8 cellular contexts compared by ENCODE assay signal in the genomic region with DNA sequence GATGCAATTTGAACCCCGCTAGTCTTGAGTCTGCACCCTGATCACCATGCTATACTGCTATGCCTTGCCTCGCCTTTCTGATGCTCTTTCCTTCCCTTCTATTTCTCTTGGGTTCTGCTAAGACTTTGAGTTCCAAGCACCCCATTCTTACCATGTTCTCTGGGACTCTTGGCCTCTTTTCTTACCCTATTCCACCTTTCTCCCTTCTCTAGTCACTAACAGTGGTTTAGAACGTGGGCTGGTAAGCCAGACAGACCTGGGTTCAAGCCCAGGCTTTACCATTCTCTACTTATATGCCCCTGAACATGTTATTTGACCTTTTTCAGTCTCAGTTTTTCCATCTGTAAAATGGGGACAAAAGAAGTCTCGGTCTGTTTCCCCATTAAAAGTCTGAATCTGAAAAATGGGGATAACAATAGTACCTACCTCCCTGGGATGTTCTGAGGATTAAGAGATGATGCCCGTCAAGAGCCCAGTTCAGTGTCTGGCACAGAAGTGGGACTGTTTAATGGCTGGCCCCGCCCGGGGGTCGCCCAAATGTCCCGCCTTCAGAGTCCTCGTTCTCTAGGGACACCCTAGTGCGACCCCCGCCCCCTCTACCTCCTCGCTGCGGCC. TPM values are rescaled to one million over a fixed set of nuclear protein-coding genes. Genes with fewer than 3 reads are reported as not detected.
DNase-seq lines count a peak whose midpoint lies in the region; ATAC-seq and TF ChIP-seq lines count a peak whose summit lies in the region.

No MANE protein-coding gene starts in this region.

- H3K9me3 Mint-ChIP-seq in CD14-positive monocyte (peaks cover 0 to 4% (median 0%) of the 10 kb centered on the region in 7 donors), neural progenitor cell (no peaks in the 10 kb centered on the region)

- H3F3A ChIP-seq in Loucy (ENCODE audit: low read depth), result no peaks in the 10 kb centered on the region
- H3F3A ChIP-seq in neural progenitor cell (ENCODE audit: low read depth), result peaks cover 26% of the 10 kb centered on the region

- H4K20me1 ChIP-seq in Loucy (ENCODE audit: insufficient read depth, low read length, poor library complexity, severe bottlenecking), result peaks cover 24% of the 10 kb centered on the region
- H4K20me1 ChIP-seq in neural progenitor cell (ENCODE audit: low read depth), result peaks cover 14% of the 10 kb centered on the region

- H3K4me1 Mint-ChIP-seq in CD14-positive monocyte (peaks cover 39% of the 10 kb centered on the region), neural progenitor cell (peaks cover 21% of the 10 kb centered on the region)

- peak overlapping the region; percentile 77 to 100 (median 99) for H3K27ac Mint-ChIP-seq in CD14-positive monocyte
- H3K27ac Mint-ChIP-seq in neural progenitor cell, result peak overlapping the region; percentile 100

- ATAC-seq in HG03565 (IDR thresholded peaks at IDR 0.05; ENCODE audit: unreplicated experiment), result no peak

- TF ChIP-seq CTCF in CD14-positive monocyte (IDR thresholded peaks at IDR 0.05) (no peak), Loucy (conservative IDR thresholded peaks at IDR 0.05; ENCODE audit: low read length) (no peak), neural progenitor cell (IDR thresholded peaks at IDR 0.05) (no peak)

- H3K4me3 Mint-ChIP-seq in CD14-positive monocyte, result peak overlapping the region; percentile 93 to 99
- peak overlapping the region; percentile 96 for H3K4me3 Mint-ChIP-seq in neural progenitor cell

- peak overlapping the region; percentile 99 for H3K9ac ChIP-seq in Loucy (ENCODE audit: low read depth, low read length, poor library complexity, severe bottlenecking)
- H3K9ac ChIP-seq in neural progenitor cell, result peak overlapping the region; percentile 100

- H3K27ac ChIP-seq in effector memory CD4-positive, alpha-beta T cell (ENCODE audit: insufficient read depth, low read length, poor library complexity, severe bottlenecking), result peak overlapping the region; percentile 97
- peak overlapping the region; percentile 100 for H3K27ac ChIP-seq in neural progenitor cell

- peak overlapping the region; percentile 82; the same call in 1 of the 2 replicates for H2AFZ ChIP-seq in Loucy (ENCODE audit: low read length)
- peak overlapping the region; percentile 87 for H2AFZ ChIP-seq in neural progenitor cell (replicated peaks)

- H3K27me3 Mint-ChIP-seq in CD14-positive monocyte (ENCODE audit: low read depth in 3 of 3), result peaks cover 0 to 1% (median 0%) of the 10 kb centered on the region in 3 donors
- peaks cover 7% of the 10 kb centered on the region for H3K27me3 Mint-ChIP-seq in neural progenitor cell (ENCODE audit: insufficient read depth, low read depth)

- H3K4me1 ChIP-seq in Loucy (ENCODE audit: insufficient read depth, low read length, poor library complexity, severe bottlenecking) (peaks cover 39% of the 10 kb centered on the region), neural progenitor cell (peaks cover 11% of the 10 kb centered on the region)
- H3K4me1 ChIP-seq in effector memory CD4-positive, alpha-beta T cell (ENCODE audit: control insufficient read depth, insufficient read depth, low read length, poor library complexity, severe bottlenecking), result peaks cover 30% of the 10 kb centered on the region

- H3K4me3 ChIP-seq in Loucy (ENCODE audit: low read length, poor library complexity, severe bottlenecking), result peak overlapping the region; percentile 97
- H3K4me3 ChIP-seq in effector memory CD4-positive, alpha-beta T cell (ENCODE audit: insufficient read depth, low read depth, low read length, poor library complexity, severe bottlenecking), result peak overlapping the region; percentile 98
- H3K4me3 ChIP-seq in neural progenitor cell, result peak overlapping the region; percentile 93

- no peaks in the 10 kb centered on the region; the same call in 1 of the 2 replicates for H3K36me3 ChIP-seq in Loucy (ENCODE audit: insufficient read depth, low read length)
- peaks cover 18% of the 10 kb centered on the region for H3K36me3 ChIP-seq in effector memory CD4-positive, alpha-beta T cell (ENCODE audit: control insufficient read depth, insufficient read depth, low read length)
- H3K36me3 ChIP-seq in neural progenitor cell, result no peaks in the 10 kb centered on the region

- no peaks in the 10 kb centered on the region for H3K27me3 ChIP-seq in Loucy (ENCODE audit: insufficient read depth, low read length, poor library complexity, severe bottlenecking)
- no peaks in the 10 kb centered on the region for H3K27me3 ChIP-seq in effector memory CD4-positive, alpha-beta T cell (replicated peaks; ENCODE audit: control insufficient read depth, insufficient read depth, low read length, poor library complexity, severe bottlenecking)
- H3K27me3 ChIP-seq in neural progenitor cell, result no peaks in the 10 kb centered on the region

- DNase-seq in CD14-positive monocyte (ENCODE audit: low spot score) (no peak), neural progenitor cell (ENCODE audit: low spot score) (no peak), NCI-H1092 treated with DMSO at 0.1 percent for 48 hours (lab: John Stamatoyannopoulos, UW) (no peak)
- DNase-seq in effector memory CD4-positive, alpha-beta T cell, result no peak
- no peak for DNase-seq in activated effector memory CD4-positive, alpha-beta T cell treated with Interleukin-2 at 50 U/mL for 16 hours
- no peak for DNase-seq in stimulated activated CD4-positive, alpha-beta T cell treated with anti-CD3 and anti-CD28 coated beads, Interleukin-1b, Interleukin-23, amount 100 ng/mL, for 48 hours

- H3K9me3 ChIP-seq in Loucy (ENCODE audit: insufficient read depth, low read depth, low read length) (no peaks in the 10 kb centered on the region), neural progenitor cell (ENCODE audit: low read depth) (no peaks in the 10 kb centered on the region)
- no peaks in the 10 kb centered on the region for H3K9me3 ChIP-seq in effector memory CD4-positive, alpha-beta T cell (ENCODE audit: control insufficient read depth, low read length)

- H3K4me2 ChIP-seq in Loucy (ENCODE audit: low read depth, low read length, poor library complexity, severe bottlenecking) (peak overlapping the region; percentile 96), neural progenitor cell (peak overlapping the region; percentile 92)

- H3K36me3 Mint-ChIP-seq in CD14-positive monocyte (peaks cover 26 to 58% of the 10 kb centered on the region in 2 donors), neural progenitor cell (peaks cover 25% of the 10 kb centered on the region)

- H3K79me2 ChIP-seq in Loucy (ENCODE audit: insufficient read depth, low read length) (peaks cover 69% of the 10 kb centered on the region), neural progenitor cell (ENCODE audit: low read depth) (peaks cover 56% of the 10 kb centered on the region)

- no peaks in the 10 kb centered on the region for H3K9me2 ChIP-seq in Loucy (replicated peaks; ENCODE audit: low read depth, low read length)

- intact Hi-C loops in CD14-positive monocyte (cut with micrococcal nuclease), result loop anchor here (2.0 to 10.0 kb wide), 10 partner anchors 41 to 529 kb away; a partner anchor contains a TSS

RNA-seq across cellular contexts. Expression of a gene that starts 0.4 kb away (rescaled TPM):
- polyA plus RNA-seq in CD14-positive monocyte, result 10 to 100 TPM; 36.1 to 46.9 TPM
- 50.8 and 86.3 TPM in 2 replicates for total RNA-seq in neural progenitor cell (ENCODE audit: low replicate concordance)

RNA-seq across cellular contexts. Expression of a gene that starts 1.0 kb away (rescaled TPM):
- polyA plus RNA-seq in CD14-positive monocyte, result 100 to 1,000 TPM; 389 to 390 TPM
- 126 and 146 TPM in 2 replicates for total RNA-seq in neural progenitor cell (ENCODE audit: low replicate concordance)

RNA-seq across cellular contexts. Expression of a gene that starts 18.2 kb away (rescaled TPM):
- 1 to 10 TPM; 1.1 to 1.8 TPM for polyA plus RNA-seq in CD14-positive monocyte
- 15.0 and 36.1 TPM in 2 replicates for total RNA-seq in neural progenitor cell (ENCODE audit: low replicate concordance)

RNA-seq across cellular contexts. Expression of a gene that starts 22.1 kb away (rescaled TPM):
- 100 to 1,000 TPM; 118 to 137 TPM for polyA plus RNA-seq in CD14-positive monocyte
- 24.9 and 32.4 TPM in 2 replicates for total RNA-seq in neural progenitor cell (ENCODE audit: low replicate concordance)

RNA-seq across cellular contexts. Expression of a gene that starts 42.1 kb away (rescaled TPM):
- 10 to 100 TPM; 17.4 to 20.5 TPM for polyA plus RNA-seq in CD14-positive monocyte
- total RNA-seq in neural progenitor cell (ENCODE audit: low replicate concordance), result 15.8 and 33.8 TPM in 2 replicates
